Comparison of ENCODE assay signal across 8 cellular contexts in the genomic region with DNA sequence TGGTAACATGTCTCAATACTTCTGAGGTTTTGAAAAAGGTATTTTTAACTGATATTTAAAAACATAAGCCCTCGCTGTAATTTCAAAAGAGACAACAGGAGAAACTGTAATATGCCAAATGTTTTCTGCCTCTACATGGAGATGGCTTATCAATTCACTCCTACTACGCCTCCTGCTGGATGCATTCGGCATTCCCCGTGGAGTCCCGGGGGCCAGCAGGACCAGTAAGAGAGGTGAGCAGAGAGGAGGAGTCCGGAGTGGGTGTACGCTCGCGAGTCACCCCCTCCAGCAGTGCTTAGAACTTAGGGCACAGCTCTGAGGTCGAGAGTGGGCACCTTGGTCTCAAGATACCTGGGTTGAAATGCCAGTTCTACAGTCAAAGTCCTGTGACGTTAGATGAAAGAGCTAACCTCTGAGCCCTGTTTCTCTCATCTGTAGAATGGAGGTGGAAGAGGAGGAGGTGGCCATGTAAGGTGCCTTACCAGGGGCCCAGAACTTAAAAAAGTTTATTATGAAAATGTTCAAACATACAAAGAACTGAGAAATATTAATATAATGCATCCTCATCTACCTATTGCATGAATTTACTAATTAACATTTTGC.
A peak's percentile ranks its signal among the peaks of the same experiment; 100 is the strongest.
DNase-seq lines count a peak whose midpoint lies in the region; ATAC-seq and TF ChIP-seq lines count a peak whose summit lies in the region.

No MANE protein-coding gene starts in this region.

- TF ChIP-seq CTCF in LNCAP (IDR thresholded peaks at IDR 0.05): peak; percentile 71

- H3K4me3 Mint-ChIP-seq in activated T-cell treated with anti-CD3 and anti-CD28 coated beads, Interleukin-2, amount 50 U/mL, for 4 hours: no peak overlapping the region

- peaks cover 12% of the 10 kb centered on the region for H3K4me1 Mint-ChIP-seq in activated T-cell treated with anti-CD3 and anti-CD28 coated beads, Interleukin-2, amount 50 U/mL, for 4 hours (ENCODE audit: low read depth)

- peaks cover 33% of the 10 kb centered on the region for H3K36me3 Mint-ChIP-seq in activated T-cell treated with anti-CD3 and anti-CD28 coated beads, Interleukin-2, amount 50 U/mL, for 4 hours (ENCODE audit: insufficient read depth)

- H3K9me3 Mint-ChIP-seq in activated T-cell treated with anti-CD3 and anti-CD28 coated beads, Interleukin-2, amount 50 U/mL, for 4 hours: no peaks in the 10 kb centered on the region

- peak; percentile 77 to 90 for ATAC-seq in activated T-cell treated with anti-CD3 and anti-CD28 coated beads, Interleukin-2, amount 50 U/mL, for 4 hours
- no peak for ATAC-seq in HG03108 (IDR thresholded peaks at IDR 0.05; ENCODE audit: unreplicated experiment)

- H3K27me3 Mint-ChIP-seq in activated T-cell treated with anti-CD3 and anti-CD28 coated beads, Interleukin-2, amount 50 U/mL, for 4 hours (ENCODE audit: low read depth): no peaks in the 10 kb centered on the region

- DNase-seq in NCI-H2081 (lab: John Stamatoyannopoulos, UW): peak; percentile 31 to 35
- DNase-seq in NCI-H2081 treated with DMSO at 0.1 percent for 48 hours (lab: John Stamatoyannopoulos, UW): no peak
- DNase-seq in activated T-cell treated with anti-CD3 and anti-CD28 coated beads, Interleukin-2, amount 50 U/mL, for 4 hours: peak; percentile 46
- DNase-seq in glomerular visceral epithelial cell (ENCODE audit: extremely low spot score): peak; percentile 58
- peak in 2 of 3 experiments; percentile 32 to 51 for DNase-seq in stimulated activated CD4-positive, alpha-beta T cell treated with anti-CD3 and anti-CD28 coated beads, TNF-alpha, amount 100 ng/mL, for 24 hours (ENCODE audit: low read depth in 3 of 3)
- no peak for DNase-seq in SIG-M5 treated with dmso at 0.1 percent for 504 hours (lab: John Stamatoyannopoulos, UW; ENCODE audit: unreplicated experiment)

Comparison
In these comparisons a context has a peak if more than half of its experiments do, and no peak if none do; other contexts are left out.
1. DNase-seq: peak in NCI-H2081 (2 of 2), activated T-cell treated with anti-CD3 and anti-CD28 coated beads, Interleukin-2, amount 50 U/mL, for 4 hours (single experiment), glomerular visceral epithelial cell (single experiment) and stimulated activated CD4-positive, alpha-beta T cell treated with anti-CD3 and anti-CD28 coated beads, TNF-alpha, amount 100 ng/mL, for 24 hours (2 of 3); none in NCI-H2081 treated with DMSO at 0.1 percent for 48 hours (single experiment) and SIG-M5 treated with dmso at 0.1 percent for 504 hours (single experiment).